Comparison of ENCODE assay signal across 32 cellular contexts in the genomic region with DNA sequence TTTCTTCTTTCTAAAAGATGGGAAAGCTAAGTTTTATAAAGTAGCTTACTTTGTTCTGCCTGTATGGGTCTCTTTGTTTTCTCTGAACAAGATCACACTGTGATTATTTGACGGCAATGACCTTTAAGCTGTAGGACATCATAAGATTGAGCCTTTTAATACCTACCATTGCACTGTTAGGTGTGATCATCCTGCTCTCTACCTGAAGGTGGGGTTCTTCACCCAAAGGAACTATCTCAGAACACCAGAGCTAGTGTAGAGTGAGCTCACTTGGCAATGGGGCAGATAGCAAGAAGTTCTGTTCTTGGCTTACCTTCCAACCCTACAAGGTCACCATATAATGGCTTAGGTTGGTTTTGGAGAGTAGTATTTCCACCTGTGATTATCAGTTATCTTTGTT.
A peak's percentile ranks its signal among the peaks of the same experiment; 100 is the strongest.
DNase-seq lines count a peak whose midpoint lies in the region; ATAC-seq, FAIRE-seq and TF ChIP-seq lines count a peak whose summit lies in the region.
"Had no signal": no experiment of that assay in that cellular context is flagged by ENCODE, and none has a peak within 500 bp of the region (broad histone marks: within the 10 kb centered on the region; RNA-seq: fewer than 3 reads in every experiment).

No MANE protein-coding gene starts in this region.

- H3K27me3 ChIP-seq in GM23338 (ENCODE audit: insufficient read depth) (no peaks in the 10 kb centered on the region), mammary epithelial cell (ENCODE audit: insufficient read depth, low read length) (no peaks in the 10 kb centered on the region), HepG2 (ENCODE audit: control insufficient read depth in 1 of 2, insufficient read depth in 2 of 2, low read length in 2 of 2) (no peaks in the 10 kb centered on the region)
- H3K27me3 ChIP-seq: BLaER1 treated with 17β-estradiol and CSF1 and Interleukin-3, amounts not matched to agents 10 nM and 100 nM; brain microvascular endothelial cell; heart left ventricle; MG63; spleen had no signal

- H3K9me3 ChIP-seq in mammary epithelial cell (replicated peaks; ENCODE audit: insufficient read depth, low read length) (no peaks in the 10 kb centered on the region), HepG2 (ENCODE audit: low read length) (no peaks in the 10 kb centered on the region)
- H3K9me3 ChIP-seq: Caco-2, MG63 had no signal

- no peak for TF ChIP-seq RAD21 in HepG2 (CRISPR knock-in tag; IDR thresholded peaks at IDR 0.05)

- H3K79me2 ChIP-seq in GM23338 (replicated peaks; ENCODE audit: insufficient read depth) (no peaks in the 10 kb centered on the region), mammary epithelial cell (ENCODE audit: insufficient read depth, low read length) (no peaks in the 10 kb centered on the region), HepG2 (ENCODE audit: insufficient read depth, low read length) (no peaks in the 10 kb centered on the region)

- TF ChIP-seq POLR2A in HepG2 (IDR thresholded peaks at IDR 0.05; ENCODE audit: insufficient read depth in 1 of 2, low read depth in 2 of 2, low read length in 2 of 2) = no peak

- H3K27ac Mint-ChIP-seq in GM23338 = no peak overlapping the region
- H3K27ac Mint-ChIP-seq: activated CD4-positive, alpha-beta memory T cell treated with anti-CD3 and anti-CD28 coated beads for 36 hours; activated T-helper 17 cell treated with anti-CD3 and anti-CD28 coated beads, Interleukin-2, amount 50 U/mL, for 72 hours; HFFc6; type B pancreatic cell had no signal

- intact Hi-C loops in mammary epithelial cell (cut with micrococcal nuclease) (loop anchor here (1.0 kb wide), 3 partner anchors 381 to 772 kb away; no protein-coding TSS in a partner anchor), HepG2 (cut with micrococcal nuclease; ENCODE audit: unreplicated experiment) (no loop called here)

- H4K20me1 ChIP-seq in GM23338 (replicated peaks; ENCODE audit: insufficient read depth) = no peaks in the 10 kb centered on the region
- no peaks in the 10 kb centered on the region for H4K20me1 ChIP-seq in mammary epithelial cell (ENCODE audit: insufficient read depth, low read length)
- no peaks in the 10 kb centered on the region for H4K20me1 ChIP-seq in HepG2 (ENCODE audit: insufficient read depth, low read length)
- H4K20me1 ChIP-seq: BLaER1 treated with 17β-estradiol and CSF1 and Interleukin-3, amounts not matched to agents 10 nM and 100 nM had no signal

- TF ChIP-seq EP300 in HepG2 (IDR thresholded peaks at IDR 0.05; ENCODE audit: low read depth in 2 of 2, low read length in 2 of 2) (no peak), HepG2 (CRISPR knock-in tag; IDR thresholded peaks at IDR 0.05; ENCODE audit: borderline replicate concordance) (no peak)

- H3K4me3 Mint-ChIP-seq in GM23338 = no peak overlapping the region
- H3K4me3 Mint-ChIP-seq: activated CD4-positive, alpha-beta memory T cell treated with anti-CD3 and anti-CD28 coated beads for 36 hours; activated T-helper 17 cell treated with anti-CD3 and anti-CD28 coated beads, Interleukin-2, amount 50 U/mL, for 72 hours; HFFc6; type B pancreatic cell had no signal

- H3K9me2 ChIP-seq in GM23338 (ENCODE audit: insufficient read depth) = peaks cover 8% of the 10 kb centered on the region; the same call in 1 of the 2 replicates

- DNase-seq in GM23338 (ENCODE audit: low spot score) (peak; percentile 21), M059J (ENCODE audit: low read depth) (peak; percentile 9), mammary epithelial cell (peak; percentile 14), HepG2 (ENCODE audit: low spot score) (no peak)
- no peak for DNase-seq in stimulated activated naive CD8-positive, alpha-beta T cell treated with anti-CD3 and anti-CD28 coated beads, Interleukin-15, Interleukin-2, amounts not matched to agents 100 U/mL and 50 U/mL, for 24 hours
- DNase-seq in central memory CD4-positive, alpha-beta T cell = no peak
- DNase-seq: activated CD4-positive, alpha-beta memory T cell treated with anti-CD3 and anti-CD28 coated beads for 36 hours; activated CD4-positive, CD25-positive, alpha-beta regulatory T cell treated with anti-CD3 and anti-CD28 coated beads, Interleukin-2, amount 50 U/mL, for 72 hours; activated naive CD4-positive, alpha-beta T cell treated with anti-CD3 and anti-CD28 coated beads, Interleukin-2, amount 50 U/mL, for 16 hours; amniotic stem cell; brain microvascular endothelial cell; effector memory CD4-positive, alpha-beta T cell; foreskin fibroblast; heart left ventricle; HFFc6; IMR-90; MG63; NCI-H1417 treated with DMSO at 0.1 percent for 48 hours; NCI-H2107; posterior cingulate gyrus; right cardiac atrium; RPMI8226; spleen; substantia nigra; T-helper 1 cell had no signal

- H3K9ac ChIP-seq in mammary epithelial cell (ENCODE audit: insufficient read depth, low read length) (no peak overlapping the region), HepG2 (ENCODE audit: insufficient read depth, low read depth, low read length) (no peak overlapping the region)
- H3K9ac ChIP-seq: BLaER1 treated with 17β-estradiol and CSF1 and Interleukin-3, amounts not matched to agents 10 nM and 100 nM had no signal

- H3K9me3 Mint-ChIP-seq in GM23338 = peaks cover 6% of the 10 kb centered on the region; the same call in 2 of the 3 replicates
- H3K9me3 Mint-ChIP-seq: HFFc6 had no signal

- 100% methylated on average over 1 of the region's 1 CpG for WGBS in mammary epithelial cell (ENCODE audit: low coverage, missing lambda C conversion rate)
- 0% methylated on average over 1 of the region's 1 CpG for WGBS in HepG2 (ENCODE audit: low lambda C conversion rate)

- H3K4me2 ChIP-seq in GM23338 (no peak overlapping the region), mammary epithelial cell (ENCODE audit: insufficient read depth, low read depth, low read length) (no peak overlapping the region), HepG2 (ENCODE audit: low read depth, low read length) (no peak overlapping the region)
- H3K4me2 ChIP-seq: BLaER1 treated with 17β-estradiol and CSF1 and Interleukin-3, amounts not matched to agents 10 nM and 100 nM had no signal

- H3K4me3 ChIP-seq in GM23338 (no peak overlapping the region), mammary epithelial cell (replicated peaks in 1 of 3; ENCODE audit: insufficient read depth in 1 of 3, low read depth in 2 of 3, low read length in 3 of 3) (no peak overlapping the region), HepG2 (replicated peaks in 1 of 3; ENCODE audit: insufficient read depth in 1 of 3, low read depth in 2 of 3, low read length in 3 of 3) (no peak overlapping the region)
- H3K4me3 ChIP-seq: BLaER1 treated with 17β-estradiol and CSF1 and Interleukin-3, amounts not matched to agents 10 nM and 100 nM; heart left ventricle; MG63; spleen had no signal

- TF ChIP-seq CTCF in GM23338 (conservative IDR thresholded peaks at IDR 0.05; ENCODE audit: low read depth in 2 of 2) = peak; percentile 15 to 65; a peak in 2 of 4 replicates
- TF ChIP-seq CTCF in mammary epithelial cell (conservative IDR thresholded peaks at IDR 0.05 in 1 of 2, IDR thresholded peaks at IDR 0.05 in 1 of 2; ENCODE audit: extremely low read depth in 1 of 2, insufficient read depth in 1 of 2, low read depth in 1 of 2, low read length in 2 of 2) = peak; percentile 25 to 45
- peak; percentile 23; the same call in 1 of the 2 replicates for TF ChIP-seq CTCF in HepG2 (CRISPR knock-in tag; IDR thresholded peaks at IDR 0.05)

- BruUV-seq in mammary epithelial cell (replicated peaks; lab: Mats Ljungman, UMichigan) (no TSS peak), HepG2 (replicated peaks; lab: Mats Ljungman, UMichigan) (no TSS peak)

- POLR2A ChIA-PET in HepG2 (lab: Yijun Ruan, JAX) = no interaction called here

- H2AFZ ChIP-seq in GM23338 = no peak overlapping the region
- H2AFZ ChIP-seq in mammary epithelial cell (ENCODE audit: low read depth, low read length) = no peak overlapping the region
- no peak overlapping the region for H2AFZ ChIP-seq in HepG2 (ENCODE audit: low read length)

- in situ Hi-C loops in mammary epithelial cell (cut with MboI; ENCODE audit: low sequenced_read_pairs in 2 of 2) (no loop called here), HepG2 (cut with HindIII; ENCODE audit: extremely low pct_ligation_motif_present, low pct_unique_long_range_greater_than_20kb) (no loop called here)

- H3K36me3 ChIP-seq in GM23338 (ENCODE audit: insufficient read depth) = no peaks in the 10 kb centered on the region
- no peaks in the 10 kb centered on the region for H3K36me3 ChIP-seq in mammary epithelial cell (ENCODE audit: insufficient read depth, low read length)
- H3K36me3 ChIP-seq in HepG2 (replicated peaks in 1 of 2; ENCODE audit: control insufficient read depth in 1 of 2, insufficient read depth in 2 of 2, low read length in 2 of 2) = no peaks in the 10 kb centered on the region
- H3K36me3 ChIP-seq: BLaER1 treated with 17β-estradiol and CSF1 and Interleukin-3, amounts not matched to agents 10 nM and 100 nM; brain microvascular endothelial cell; heart left ventricle; MG63; spleen had no signal

- H3K4me1 ChIP-seq in GM23338 (ENCODE audit: insufficient read depth) (no peaks in the 10 kb centered on the region), mammary epithelial cell (ENCODE audit: insufficient read depth, low read length) (no peaks in the 10 kb centered on the region), HepG2 (ENCODE audit: insufficient read depth, low read length) (no peaks in the 10 kb centered on the region)
- H3K4me1 ChIP-seq: Caco-2, heart left ventricle had no signal

- peaks cover 1% of the 10 kb centered on the region for H3K27me3 Mint-ChIP-seq in GM23338 (ENCODE audit: insufficient read depth, low read depth, poor library complexity)
- H3K27me3 Mint-ChIP-seq: activated CD4-positive, alpha-beta memory T cell treated with anti-CD3 and anti-CD28 coated beads for 36 hours had no signal

- peak; percentile 54 for ATAC-seq in GM23338
- ATAC-seq in HepG2 = 0 out of 3 replicates have a peak, but pooled peaks have one; percentile 35
- ATAC-seq in stimulated activated naive CD8-positive, alpha-beta T cell treated with anti-CD3 and anti-CD28 coated beads, Interleukin-15, Interleukin-2, amounts not matched to agents 100 U/mL and 50 U/mL, for 24 hours = no peak
- ATAC-seq in HG03521 (IDR thresholded peaks at IDR 0.05; ENCODE audit: unreplicated experiment) = no peak
- ATAC-seq: activated T-helper 17 cell treated with anti-CD3 and anti-CD28 coated beads, Interleukin-2, amount 50 U/mL, for 72 hours; esophagus mucosa; heart left ventricle; right cardiac atrium had no signal

- FAIRE-seq in HepG2 (lab: Jason Lieb, UNC) = no peak
- FAIRE-seq: colon had no signal

- H3F3A ChIP-seq in GM23338 (replicated peaks; ENCODE audit: low read depth) = no peaks in the 10 kb centered on the region

- dilution Hi-C loops in mammary epithelial cell (cut with HindIII; ENCODE audit: low sequenced_read_pairs) = loop anchor here (5.0 kb wide), 1 partner anchor 103 kb away; no protein-coding TSS in a partner anchor

- CTCF ChIA-PET in mammary epithelial cell (lab: Charles Lee; ENCODE audit: low non-redundant PET) = no interaction called here
- CTCF ChIA-PET in HepG2 (lab: Yijun Ruan, JAX; ENCODE audit: low intra/inter-chr PET ratio, low total read pairs) = no interaction called here

- no peak overlapping the region for H3K27ac ChIP-seq in GM23338 (ENCODE audit: low read depth)
- H3K27ac ChIP-seq in mammary epithelial cell (ENCODE audit: insufficient read depth, low read depth, low read length) = no peak overlapping the region
- no peak overlapping the region for H3K27ac ChIP-seq in HepG2 (ENCODE audit: extremely low read length, insufficient read depth, low read length)
- H3K27ac ChIP-seq: BLaER1 treated with 17β-estradiol and CSF1 and Interleukin-3, amounts not matched to agents 10 nM and 100 nM; brain microvascular endothelial cell; heart left ventricle; spleen had no signal

- H3K36me3 Mint-ChIP-seq in GM23338 (ENCODE audit: low read depth) = peaks cover 3% of the 10 kb centered on the region; the same call in 2 of the 3 replicates
- H3K36me3 Mint-ChIP-seq: activated CD4-positive, alpha-beta memory T cell treated with anti-CD3 and anti-CD28 coated beads for 36 hours; type B pancreatic cell had no signal

- no peaks in the 10 kb centered on the region for H3K4me1 Mint-ChIP-seq in GM23338
- H3K4me1 Mint-ChIP-seq: activated T-helper 17 cell treated with anti-CD3 and anti-CD28 coated beads, Interleukin-2, amount 50 U/mL, for 72 hours had no signal

Comparison
In these comparisons a context has a peak if more than half of its experiments do, and no peak if none do; other contexts are left out.
1. ATAC-seq: peak in GM23338 (single experiment) and HepG2 (single experiment); none in stimulated activated naive CD8-positive, alpha-beta T cell treated with anti-CD3 and anti-CD28 coated beads, Interleukin-15, Interleukin-2, amounts not matched to agents 100 U/mL and 50 U/mL, for 24 hours (single experiment) and HG03521 (single experiment).
2. DNase-seq: peak in GM23338 (single experiment), M059J (single experiment) and mammary epithelial cell (single experiment); none in HepG2 (single experiment), stimulated activated naive CD8-positive, alpha-beta T cell treated with anti-CD3 and anti-CD28 coated beads, Interleukin-15, Interleukin-2, amounts not matched to agents 100 U/mL and 50 U/mL, for 24 hours (single experiment) and central memory CD4-positive, alpha-beta T cell (single experiment).
3. Peak in every context shown above with its lines, with median percentiles within 50 percentile points of each other: CTCF ChIP-seq.